Comparison of ENCODE assay signal across 17 cellular contexts in the genomic region with DNA sequence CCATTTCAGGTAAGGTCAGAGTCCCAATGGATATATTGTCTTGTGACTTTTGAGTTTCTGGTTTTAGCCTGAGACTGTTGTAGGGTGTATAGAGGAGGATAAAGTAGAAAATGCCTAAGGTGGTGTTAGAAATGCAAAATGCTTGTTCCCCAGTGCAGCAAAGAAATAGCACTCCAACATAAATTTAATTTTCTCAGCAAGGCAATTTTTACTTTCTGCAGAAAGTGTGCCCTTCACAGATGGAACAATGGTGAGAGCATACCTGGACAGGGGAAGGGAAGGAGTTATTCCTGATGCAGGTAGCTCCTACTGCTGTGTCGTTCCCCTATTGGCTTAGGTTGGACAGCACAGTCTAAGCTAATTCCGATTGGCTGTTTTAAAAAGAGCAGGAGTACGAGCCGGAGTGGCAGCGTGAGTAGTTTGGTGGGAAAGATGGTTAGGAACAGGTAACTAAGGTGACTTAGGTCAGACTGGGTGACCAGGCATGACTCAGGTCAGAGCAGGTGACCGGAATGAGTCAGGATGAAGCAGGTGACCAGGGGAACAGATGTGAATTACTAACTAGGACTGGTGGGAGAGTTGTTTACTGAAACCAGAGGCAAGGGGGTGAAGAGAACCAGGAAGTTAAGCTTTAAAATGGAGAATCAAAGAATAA. TPM values are rescaled to one million over a fixed set of nuclear protein-coding genes. Genes with fewer than 3 reads are reported as not detected.
"Had no signal": no experiment of that assay in that cellular context is flagged by ENCODE, and none has a peak within 500 bp of the region (broad histone marks: within the 10 kb centered on the region; RNA-seq: fewer than 3 reads in every experiment).

No MANE protein-coding gene starts in this region.

- H3K27me3 Mint-ChIP-seq: activated naive CD8-positive, alpha-beta T cell; brain had no signal

- H3K27ac ChIP-seq: psoas muscle had no signal

- H3K4me3 Mint-ChIP-seq: activated CD4-positive, alpha-beta memory T cell treated with anti-CD3 and anti-CD28 coated beads for 36 hours; activated naive CD8-positive, alpha-beta T cell; brain; dendritic cell treated with granulocyte-macrophage colony-stimulating factor and Interleukin-4, amounts not matched to agents 40 ng/mL and 50 ng/mL, for 4 days; natural killer cell had no signal

- H3K4me1 ChIP-seq: psoas muscle had no signal

- H3K4me1 Mint-ChIP-seq: brain, natural killer cell had no signal

- DNase-seq: activated CD4-positive, alpha-beta memory T cell treated with anti-CD3 and anti-CD28 coated beads for 36 hours; activated gamma-delta T cell; activated T-cell treated with anti-CD3 and anti-CD28 coated beads, Interleukin-2, amount 50 U/mL, for 48 hours; amygdala; glutamatergic neuron; mucosa of descending colon; natural killer cell; occipital lobe; psoas muscle; stimulated activated CD4-positive, alpha-beta T cell treated with anti-CD3 and anti-CD28 coated beads, Interleukin-2, amount 100 ng/mL, for 24 hours; stimulated activated naive CD4-positive, alpha-beta T cell; T1000 had no signal

- H3K27ac Mint-ChIP-seq: activated CD4-positive, alpha-beta memory T cell treated with anti-CD3 and anti-CD28 coated beads for 36 hours; activated naive CD8-positive, alpha-beta T cell; brain; dendritic cell treated with granulocyte-macrophage colony-stimulating factor and Interleukin-4, amounts not matched to agents 40 ng/mL and 50 ng/mL, for 4 days; natural killer cell had no signal

- H3K4me3 ChIP-seq: mucosa of descending colon, psoas muscle had no signal

RNA-seq across cellular contexts. Expression of a gene that starts 21.5 kb away (rescaled TPM):
- total RNA-seq: lung microvascular endothelial cell, mucosa of descending colon, occipital lobe, psoas muscle, urinary bladder had no signal
